Comparison of ENCODE assay signal across 16 cellular contexts in genomic region chr21:17981060-17981459, GRCh38.
"Had no signal": no experiment of that assay in that cellular context is flagged by ENCODE, and none has a peak within 500 bp of the region (broad histone marks: within the 10 kb centered on the region; RNA-seq: fewer than 3 reads in every experiment).

No MANE protein-coding gene starts in this region.

- H3K4me3 ChIP-seq: gastroesophageal sphincter, psoas muscle, sigmoid colon, skin epidermis, stomach had no signal

- H3K4me3 Mint-ChIP-seq: naive B cell, nephron progenitor cell had no signal

- ATAC-seq: esophagus mucosa, gastroesophageal sphincter, left colon, psoas muscle had no signal

- H3K9ac ChIP-seq: parathyroid adenoma had no signal

- H3K4me1 Mint-ChIP-seq: naive B cell, nephron progenitor cell had no signal

- H3K27me3 Mint-ChIP-seq: naive B cell had no signal

- H3K36me3 ChIP-seq: gastroesophageal sphincter, sigmoid colon, stomach had no signal

- H3K36me3 Mint-ChIP-seq: naive B cell had no signal

- DNase-seq: effector memory CD4-positive, alpha-beta T cell; glutamatergic neuron; left colon; mesendoderm; naive B cell; nephron progenitor cell; psoas muscle; retina; sigmoid colon; stimulated activated CD4-positive, alpha-beta T cell treated with anti-CD3 and anti-CD28 coated beads, Interleukin-2, amount 100 ng/mL, for 24 hours; stimulated activated naive CD4-positive, alpha-beta T cell; stomach had no signal

- H3K9me3 ChIP-seq: gastroesophageal sphincter, psoas muscle, sigmoid colon, stomach had no signal

- H3K27me3 ChIP-seq: gastroesophageal sphincter, sigmoid colon, stomach had no signal

- H3K4me1 ChIP-seq: gastroesophageal sphincter, parathyroid adenoma, psoas muscle, sigmoid colon, stomach had no signal

- H3K27ac ChIP-seq: gastroesophageal sphincter, parathyroid adenoma, psoas muscle, sigmoid colon, skin epidermis, stomach had no signal

- H3K27ac Mint-ChIP-seq: naive B cell, nephron progenitor cell had no signal
